ENCODE assay signal across 12 cellular contexts in the genomic region with DNA sequence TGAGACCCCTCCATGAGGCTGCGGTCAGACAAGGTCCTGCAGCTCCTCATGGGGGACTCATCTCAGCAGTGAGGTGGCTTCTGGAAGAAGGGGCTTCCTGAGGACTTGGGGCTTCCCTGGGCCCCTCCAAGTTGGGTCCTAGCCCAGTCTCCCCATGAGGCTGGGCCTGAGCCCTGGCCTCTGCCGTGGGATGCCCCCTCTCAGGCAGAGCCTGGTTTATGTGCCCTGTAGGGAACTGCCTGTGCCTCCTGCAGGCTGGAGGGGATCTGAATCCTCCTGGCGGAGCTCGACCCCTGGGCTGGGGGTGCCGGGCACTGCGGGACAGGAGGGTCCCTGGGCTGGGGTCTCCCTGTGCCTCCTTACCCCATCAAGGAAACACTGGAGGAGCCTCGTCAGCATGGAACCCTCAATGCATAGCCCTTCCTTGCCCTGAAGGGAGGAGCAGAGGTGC. TPM values are rescaled to one million over a fixed set of nuclear protein-coding genes. Genes with fewer than 3 reads are reported as not detected.
DNase-seq lines count a peak whose midpoint lies in the region; ATAC-seq and TF ChIP-seq lines count a peak whose summit lies in the region.
"Had no signal": no experiment of that assay in that cellular context is flagged by ENCODE, and none has a peak within 500 bp of the region (broad histone marks: within the 10 kb centered on the region; RNA-seq: fewer than 3 reads in every experiment).

No MANE protein-coding gene starts in this region.

- no peak for ATAC-seq in left cardiac atrium
- ATAC-seq in memory B cell (ENCODE audit: low read depth), result no peak
- no peak for ATAC-seq in GM21447 (IDR thresholded peaks at IDR 0.05; ENCODE audit: unreplicated experiment)

- H3K4me1 ChIP-seq in transverse colon, result no peaks in the 10 kb centered on the region

- no peaks in the 10 kb centered on the region for H3K9me3 ChIP-seq in transverse colon
- H3K9me3 ChIP-seq: BLaER1 treated with 17β-estradiol and CSF1 and Interleukin-3, amounts not matched to agents 10 nM and 100 nM had no signal

- DNase-seq in cardiac septum (ENCODE audit: low spot score) (peak; percentile 69), left cardiac atrium (no peak), chondrocyte (ENCODE audit: low spot score) (peak; percentile 85), memory B cell (ENCODE audit: low spot score in 2 of 2) (no peak), transverse colon (peak; percentile 5), DMS79 treated with DMSO at 0.1 percent for 48 hours (lab: John Stamatoyannopoulos, UW) (no peak)
- DNase-seq: DND-41, NCI-H187, NCI-H526 treated with DMSO at 0.1 percent for 48 hours had no signal

- TF ChIP-seq POLR2A in transverse colon (IDR thresholded peaks at IDR 0.05), result no peak

- H3K36me3 Mint-ChIP-seq in chondrocyte (ENCODE audit: low read depth), result no peaks in the 10 kb centered on the region
- H3K36me3 Mint-ChIP-seq in memory B cell, result peaks cover 4% of the 10 kb centered on the region

- 85% methylated on average over 5 of the region's 7 CpGs; no CpG with 5 or more reads in 1 of the 2 donors for WGBS in transverse colon (ENCODE audit: low coverage in 1 of 2), 2 donors

- no peak overlapping the region for H3K27ac ChIP-seq in transverse colon
- H3K27ac ChIP-seq: BLaER1 treated with 17β-estradiol and CSF1 and Interleukin-3, amounts not matched to agents 10 nM and 100 nM had no signal

- H3K4me1 Mint-ChIP-seq in chondrocyte (ENCODE audit: low read depth) (no peaks in the 10 kb centered on the region), memory B cell (peaks cover 5% of the 10 kb centered on the region)

- H3K4me3 ChIP-seq in transverse colon, result no peak overlapping the region
- H3K4me3 ChIP-seq: BLaER1 treated with 17β-estradiol and CSF1 and Interleukin-3, amounts not matched to agents 10 nM and 100 nM had no signal

- no peaks in the 10 kb centered on the region for H3K36me3 ChIP-seq in transverse colon
- H3K36me3 ChIP-seq: BLaER1 treated with 17β-estradiol and CSF1 and Interleukin-3, amounts not matched to agents 10 nM and 100 nM had no signal

- TF ChIP-seq EP300 in transverse colon (IDR thresholded peaks at IDR 0.05; ENCODE audit: low read depth), result no peak

- no peak for TF ChIP-seq CTCF in chondrocyte (IDR thresholded peaks at IDR 0.05)
- TF ChIP-seq CTCF in transverse colon (IDR thresholded peaks at IDR 0.05), result no peak

- H3K27me3 Mint-ChIP-seq in chondrocyte (ENCODE audit: low read depth) (peaks cover 2% of the 10 kb centered on the region), memory B cell (no peaks in the 10 kb centered on the region)

- in situ Hi-C loops in transverse colon (cut with MboI; ENCODE audit: low pct_ligation_motif_present in 1 of 4, low pct_unique_long_range_greater_than_20kb in 1 of 4, low sequenced_read_pairs in 3 of 4), result no loop called here

- H3K9me3 Mint-ChIP-seq in chondrocyte (ENCODE audit: low read depth) (no peaks in the 10 kb centered on the region), memory B cell (no peaks in the 10 kb centered on the region)

- no peaks in the 10 kb centered on the region for H3K27me3 ChIP-seq in transverse colon
- H3K27me3 ChIP-seq: BLaER1 treated with 17β-estradiol and CSF1 and Interleukin-3, amounts not matched to agents 10 nM and 100 nM had no signal

- intact Hi-C loops in cardiac septum (cut with DNase I) (no loop called here), left cardiac atrium (cut with DNase I) (no loop called here), transverse colon (cut with DNase I; ENCODE audit: low total_unique reads) (no loop called here)

- H3K4me3 Mint-ChIP-seq in chondrocyte (ENCODE audit: unreplicated experiment) (no peak overlapping the region), memory B cell (no peak overlapping the region)

- H3K27ac Mint-ChIP-seq in chondrocyte (ENCODE audit: unreplicated experiment) (no peak overlapping the region), memory B cell (peak overlapping the region; percentile 11)

RNA-seq across cellular contexts. Expression of a gene that starts 45.8 kb away (rescaled TPM):
- total RNA-seq in cardiac septum (not detected), left cardiac atrium (not detected), chondrocyte (not detected in 3 replicates), transverse colon (1 to 10 TPM in 1 of 4 donors, not detected in 3; 9.2 TPM)
- total RNA-seq: HT1080 had no signal

Comparison
In these comparisons a context has a peak if more than half of its experiments do, and no peak if none do; other contexts are left out.
1. DNase-seq: peak in cardiac septum (single experiment), chondrocyte (single experiment) and transverse colon (single experiment); none in left cardiac atrium (single experiment), memory B cell (0 of 2) and DMS79 treated with DMSO at 0.1 percent for 48 hours (single experiment).